In genomic region chr19:6828698-6829633, GRCh38 we compare ENCODE assay signal across 9 cellular contexts. TPM values are rescaled to one million over a fixed set of nuclear protein-coding genes. Genes with fewer than 3 reads are reported as not detected.
DNase-seq lines count a peak whose midpoint lies in the region; TF ChIP-seq lines count a peak whose summit lies in the region.
"Had no signal": no experiment of that assay in that cellular context is flagged by ENCODE, and none has a peak within 500 bp of the region (broad histone marks: within the 10 kb centered on the region; RNA-seq: fewer than 3 reads in every experiment).

No MANE protein-coding gene starts in this region.

- no peak overlapping the region for H3K14ac ChIP-seq in trophoblast cell (ENCODE audit: low read length)

- no peak overlapping the region for H3K27ac ChIP-seq in MM.1S (ENCODE audit: low read length)
- no peak overlapping the region for H3K27ac ChIP-seq in trophoblast cell (ENCODE audit: low read depth, low read length)

- TF ChIP-seq CTCF in MM.1S (IDR thresholded peaks at IDR 0.05; ENCODE audit: low read length) = no peak
- no peak for TF ChIP-seq CTCF in mesothelial cell of epicardium (IDR thresholded peaks at IDR 0.05; ENCODE audit: unreplicated experiment)

- H3K79me2 ChIP-seq in MM.1S (ENCODE audit: low read length) = peaks cover 10% of the 10 kb centered on the region
- no peaks in the 10 kb centered on the region for H3K79me2 ChIP-seq in trophoblast cell (ENCODE audit: control insufficient read depth, insufficient read depth, low read length, poor library complexity)

- no peak overlapping the region for H3K23ac ChIP-seq in trophoblast cell (ENCODE audit: low read length)

- intact Hi-C loops in activated T-helper 1 cell treated with anti-CD3 and anti-CD28 coated beads, Interleukin-12 subunit alpha, Interleukin-12 subunit beta, Interleukin-2, Interleukin-4 antibody, amounts not matched to agents 30 ng/mL and 10 ng/mL and 1 ng/mL, durations not matched to agents 14 hours and 24 hours and 36 hours (cut with micrococcal nuclease) = loop anchor here (1.0 kb wide), 2 partner anchors 15 to 62 kb away; partner anchors contain the start of gene SH2D3A

- H3K36me3 ChIP-seq in ES-I3 (ENCODE audit: insufficient read depth, low read length) (0 out of 2 replicates have a peak, but pooled peaks cover 5% of the 10 kb centered on the region), MM.1S (replicated peaks; ENCODE audit: insufficient read depth, low read length) (peaks cover 20% of the 10 kb centered on the region), trophoblast cell (ENCODE audit: control insufficient read depth in 1 of 2, insufficient read depth in 2 of 2, low read length in 2 of 2) (no peaks in the 10 kb centered on the region)

- H3K9ac ChIP-seq in ES-I3 (ENCODE audit: low read depth, low read length) = peak overlapping the region; percentile 64; the same call in 1 of the 2 replicates
- no peak overlapping the region for H3K9ac ChIP-seq in MM.1S (ENCODE audit: low read length)
- no peak overlapping the region for H3K9ac ChIP-seq in trophoblast cell (ENCODE audit: low read length)

- H3K36me3 Mint-ChIP-seq in activated T-helper 1 cell treated with anti-CD3 and anti-CD28 coated beads, Interleukin-12 subunit alpha, Interleukin-12 subunit beta, Interleukin-2, Interleukin-4 antibody, amounts not matched to agents 30 ng/mL and 10 ng/mL and 1 ng/mL, durations not matched to agents 14 hours and 24 hours and 36 hours (ENCODE audit: low read depth) = peaks cover 60% of the 10 kb centered on the region
- peaks cover 2% of the 10 kb centered on the region for H3K36me3 Mint-ChIP-seq in mesothelial cell of epicardium

- no peaks in the 10 kb centered on the region for H3K9me3 Mint-ChIP-seq in activated T-helper 1 cell treated with anti-CD3 and anti-CD28 coated beads, Interleukin-12 subunit alpha, Interleukin-12 subunit beta, Interleukin-2, Interleukin-4 antibody, amounts not matched to agents 30 ng/mL and 10 ng/mL and 1 ng/mL, durations not matched to agents 14 hours and 24 hours and 36 hours
- H3K9me3 Mint-ChIP-seq in mesothelial cell of epicardium = peaks cover 37% of the 10 kb centered on the region

- H2BK120ac ChIP-seq in trophoblast cell (ENCODE audit: insufficient read depth, low read length, poor library complexity) = no peak overlapping the region

- H3K27me3 ChIP-seq in MM.1S (replicated peaks; ENCODE audit: insufficient read depth, low read length) = no peaks in the 10 kb centered on the region
- H3K27me3 ChIP-seq in trophoblast cell (ENCODE audit: insufficient read depth, low read length) = no peaks in the 10 kb centered on the region

- H3K4me1 ChIP-seq in ES-I3 (ENCODE audit: insufficient read depth, low read length) = peaks cover 3% of the 10 kb centered on the region; the same call in 1 of the 2 replicates
- H3K4me1 ChIP-seq in MM.1S (ENCODE audit: low read length) = no peaks in the 10 kb centered on the region
- no peaks in the 10 kb centered on the region for H3K4me1 ChIP-seq in trophoblast cell (ENCODE audit: control insufficient read depth in 1 of 2, insufficient read depth in 2 of 2, low read length in 2 of 2)

- no peak overlapping the region for H3K4ac ChIP-seq in trophoblast cell (ENCODE audit: low read depth, low read length)

- no peak overlapping the region for H4K8ac ChIP-seq in trophoblast cell (ENCODE audit: low read depth, low read length)

- H4K20me1 ChIP-seq in MM.1S (ENCODE audit: insufficient read depth, low read length) = no peaks in the 10 kb centered on the region

- no peaks in the 10 kb centered on the region for H3F3A ChIP-seq in MM.1S (ENCODE audit: insufficient read depth, low read length)

- DNase-seq in MM.1S (peak; percentile 82), trophoblast cell (peak; percentile 79 to 84), mesothelial cell of epicardium (ENCODE audit: low spot score in 2 of 2, unreplicated experiment in 2 of 2) (no peak), NCI-H1092 (lab: John Stamatoyannopoulos, UW) (no peak), T1000 (lab: John Stamatoyannopoulos, UW) (no peak), DMS53 (lab: John Stamatoyannopoulos, UW) (no peak)
- DNase-seq in activated T-helper 1 cell treated with anti-CD3 and anti-CD28 coated beads, Interleukin-12 subunit alpha, Interleukin-12 subunit beta, Interleukin-2, Interleukin-4 antibody, amounts not matched to agents 30 ng/mL and 10 ng/mL and 1 ng/mL, durations not matched to agents 14 hours and 24 hours and 36 hours (ENCODE audit: low spot score) = peak; percentile 19

- H3K27ac Mint-ChIP-seq in activated T-helper 1 cell treated with anti-CD3 and anti-CD28 coated beads, Interleukin-12 subunit alpha, Interleukin-12 subunit beta, Interleukin-2, Interleukin-4 antibody, amounts not matched to agents 30 ng/mL and 10 ng/mL and 1 ng/mL, durations not matched to agents 14 hours and 24 hours and 36 hours = peak overlapping the region; percentile 49
- H3K27ac Mint-ChIP-seq in mesothelial cell of epicardium = no peak overlapping the region
- H3K27ac Mint-ChIP-seq: nephron had no signal

- H3K4me3 Mint-ChIP-seq in activated T-helper 1 cell treated with anti-CD3 and anti-CD28 coated beads, Interleukin-12 subunit alpha, Interleukin-12 subunit beta, Interleukin-2, Interleukin-4 antibody, amounts not matched to agents 30 ng/mL and 10 ng/mL and 1 ng/mL, durations not matched to agents 14 hours and 24 hours and 36 hours = no peak overlapping the region
- H3K4me3 Mint-ChIP-seq in mesothelial cell of epicardium = no peak overlapping the region
- H3K4me3 Mint-ChIP-seq: nephron had no signal

- H3K18ac ChIP-seq in trophoblast cell (ENCODE audit: low read length) = no peak overlapping the region

- H2AFZ ChIP-seq in MM.1S (ENCODE audit: low read length) (no peak overlapping the region), trophoblast cell (ENCODE audit: insufficient read depth, low read length, poor library complexity) (no peak overlapping the region)

- H3K4me2 ChIP-seq in MM.1S (ENCODE audit: low read depth, low read length) (no peak overlapping the region), trophoblast cell (ENCODE audit: low read length) (no peak overlapping the region)

- no peaks in the 10 kb centered on the region for H3K27me3 Mint-ChIP-seq in activated T-helper 1 cell treated with anti-CD3 and anti-CD28 coated beads, Interleukin-12 subunit alpha, Interleukin-12 subunit beta, Interleukin-2, Interleukin-4 antibody, amounts not matched to agents 30 ng/mL and 10 ng/mL and 1 ng/mL, durations not matched to agents 14 hours and 24 hours and 36 hours (ENCODE audit: insufficient read depth)
- H3K27me3 Mint-ChIP-seq in mesothelial cell of epicardium (ENCODE audit: low read depth) = no peaks in the 10 kb centered on the region

- H3K4me3 ChIP-seq in MM.1S (ENCODE audit: low read length) (no peak overlapping the region), trophoblast cell (ENCODE audit: low read depth, low read length) (no peak overlapping the region)

- H3K9me3 ChIP-seq in ES-I3 (ENCODE audit: control insufficient read depth, insufficient read depth, low read length) = no peaks in the 10 kb centered on the region
- H3K9me3 ChIP-seq in MM.1S (replicated peaks; ENCODE audit: insufficient read depth, low read length) = no peaks in the 10 kb centered on the region
- peaks cover 14% of the 10 kb centered on the region for H3K9me3 ChIP-seq in trophoblast cell (ENCODE audit: insufficient read depth, low read depth, low read length)

- H4K91ac ChIP-seq in trophoblast cell (ENCODE audit: low read depth, low read length) = no peak overlapping the region

- no peak overlapping the region for H2BK12ac ChIP-seq in trophoblast cell (ENCODE audit: low read length)

- H4K12ac ChIP-seq in trophoblast cell (ENCODE audit: low read depth, low read length) = no peak overlapping the region

- no peaks in the 10 kb centered on the region for H3K9me2 ChIP-seq in MM.1S (replicated peaks; ENCODE audit: insufficient read depth, low read length)

- H3K79me1 ChIP-seq in trophoblast cell (ENCODE audit: low read length) = no peaks in the 10 kb centered on the region

- peaks cover 9% of the 10 kb centered on the region for H3K4me1 Mint-ChIP-seq in activated T-helper 1 cell treated with anti-CD3 and anti-CD28 coated beads, Interleukin-12 subunit alpha, Interleukin-12 subunit beta, Interleukin-2, Interleukin-4 antibody, amounts not matched to agents 30 ng/mL and 10 ng/mL and 1 ng/mL, durations not matched to agents 14 hours and 24 hours and 36 hours (ENCODE audit: low read depth)
- H3K4me1 Mint-ChIP-seq in mesothelial cell of epicardium = no peaks in the 10 kb centered on the region
- H3K4me1 Mint-ChIP-seq: nephron had no signal

- H2BK5ac ChIP-seq in trophoblast cell (ENCODE audit: low read depth, low read length, poor library complexity) = no peak overlapping the region

- WGBS in trophoblast cell (ENCODE audit: extremely low coverage, insufficient coverage, insufficient read length) = no CpG with 5 or more reads among the region's 18 CpGs

- no peak overlapping the region for H2AK5ac ChIP-seq in trophoblast cell (ENCODE audit: low read length)

RNA-seq across cellular contexts. Expression of gene VAV1, which starts 56.5 kb away (rescaled TPM):
- 86.8 and 90.4 TPM in 2 replicates for total RNA-seq in activated T-helper 1 cell treated with anti-CD3 and anti-CD28 coated beads, Interleukin-12 subunit alpha, Interleukin-12 subunit beta, Interleukin-2, Interleukin-4 antibody, amounts not matched to agents 30 ng/mL and 10 ng/mL and 1 ng/mL, durations not matched to agents 14 hours and 24 hours and 36 hours
- polyA plus RNA-seq in trophoblast cell (2013) = 0.12 and 0.24 TPM in 2 replicates
- total RNA-seq in mesothelial cell of epicardium = not detected in 3 replicates

RNA-seq across cellular contexts. Expression of gene ADGRE1, which starts 58.4 kb away (rescaled TPM):
- 4.6 and 5.5 TPM in 2 replicates for total RNA-seq in activated T-helper 1 cell treated with anti-CD3 and anti-CD28 coated beads, Interleukin-12 subunit alpha, Interleukin-12 subunit beta, Interleukin-2, Interleukin-4 antibody, amounts not matched to agents 30 ng/mL and 10 ng/mL and 1 ng/mL, durations not matched to agents 14 hours and 24 hours and 36 hours
- polyA plus RNA-seq in trophoblast cell (2013) = not detected in 2 replicates
- not detected in 3 replicates for total RNA-seq in mesothelial cell of epicardium

Comparison
In these comparisons a context has a peak if more than half of its experiments do, and no peak if none do; other contexts are left out.
1. DNase-seq: peak in MM.1S (single experiment), activated T-helper 1 cell treated with anti-CD3 and anti-CD28 coated beads, Interleukin-12 subunit alpha, Interleukin-12 subunit beta, Interleukin-2, Interleukin-4 antibody, amounts not matched to agents 30 ng/mL and 10 ng/mL and 1 ng/mL, durations not matched to agents 14 hours and 24 hours and 36 hours (single experiment) and trophoblast cell (2 of 2); none in mesothelial cell of epicardium (0 of 2), NCI-H1092 (single experiment), T1000 (single experiment) and DMS53 (single experiment).
2. RNA of gene VAV1, which starts 56.5 kb away (total RNA-seq): 86.8 to 90.4 TPM in activated T-helper 1 cell treated with anti-CD3 and anti-CD28 coated beads, Interleukin-12 subunit alpha, Interleukin-12 subunit beta, Interleukin-2, Interleukin-4 antibody, amounts not matched to agents 30 ng/mL and 10 ng/mL and 1 ng/mL, durations not matched to agents 14 hours and 24 hours and 36 hours; not detected in mesothelial cell of epicardium; every median in the first group is over 10 times any median in the second.